ENCODE assay signal across 7 cellular contexts in the genomic region with DNA sequence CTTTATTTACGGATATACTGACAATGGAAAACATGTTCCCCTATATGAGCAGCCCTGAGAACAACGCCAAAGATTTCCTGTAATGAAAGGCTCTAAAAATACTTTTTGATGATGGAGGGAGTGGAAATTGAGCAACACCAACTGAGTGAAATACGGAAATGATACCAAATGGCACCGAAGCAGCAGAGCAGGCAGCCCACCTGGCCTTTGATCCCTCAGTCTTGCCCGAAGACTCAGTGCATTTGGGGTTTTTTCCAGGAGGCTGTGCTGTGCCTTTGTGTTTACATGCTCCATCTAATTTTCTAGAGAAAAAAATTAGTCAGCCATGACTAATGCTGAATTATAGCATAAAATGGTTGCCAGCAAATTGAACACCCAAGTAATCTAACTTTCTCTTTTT.
A peak's percentile ranks its signal among the peaks of the same experiment; 100 is the strongest.
DNase-seq lines count a peak whose midpoint lies in the region; ATAC-seq and TF ChIP-seq lines count a peak whose summit lies in the region.

No MANE protein-coding gene starts in this region.

- H3K4me1 Mint-ChIP-seq in GM23338: peaks cover 2% of the 10 kb centered on the region; the same call in 1 of the 3 replicates

- H3K4me2 ChIP-seq in GM23338: no peak overlapping the region

- H3K9me3 Mint-ChIP-seq in GM23338: no peaks in the 10 kb centered on the region; the same call in 2 of the 3 replicates

- H4K20me1 ChIP-seq in GM23338 (replicated peaks; ENCODE audit: insufficient read depth): no peaks in the 10 kb centered on the region

- H3K36me3 ChIP-seq in GM23338 (ENCODE audit: insufficient read depth): no peaks in the 10 kb centered on the region

- H3K27ac Mint-ChIP-seq in GM23338: no peak overlapping the region

- TF ChIP-seq CTCF in GM23338 (conservative IDR thresholded peaks at IDR 0.05; ENCODE audit: low read depth in 2 of 2): no peak
- TF ChIP-seq CTCF in cardiac fibroblast (IDR thresholded peaks at IDR 0.05; ENCODE audit: low read depth, low read length): no peak

- H2AFZ ChIP-seq in GM23338: 0 out of 2 replicates have a peak overlapping the region, but pooled peaks have one; percentile 43

- peaks cover 5% of the 10 kb centered on the region for H3K27me3 Mint-ChIP-seq in GM23338 (ENCODE audit: insufficient read depth, low read depth, poor library complexity)

- DNase-seq in GM23338 (ENCODE audit: low spot score) (no peak), NOMO-1 treated with dmso at 0.1 percent for 144 hours (lab: John Stamatoyannopoulos, UW; ENCODE audit: unreplicated experiment) (peak; percentile 85), cardiac fibroblast (ENCODE audit: low read depth in 2 of 2) (peak; percentile 28 to 64)
- peak; percentile 81 for DNase-seq in stimulated activated CD4-positive, alpha-beta T cell treated with anti-CD3 and anti-CD28 coated beads, Interleukin-1b, Interleukin-23, amount 100 ng/mL, for 48 hours

- no peaks in the 10 kb centered on the region for H3K79me2 ChIP-seq in GM23338 (replicated peaks; ENCODE audit: insufficient read depth)

- no peak overlapping the region for H3K27ac ChIP-seq in GM23338 (ENCODE audit: low read depth)

- no peak for ATAC-seq in GM23338
- ATAC-seq in HG03432 (IDR thresholded peaks at IDR 0.05; ENCODE audit: unreplicated experiment): no peak
- ATAC-seq in HG03045 (IDR thresholded peaks at IDR 0.05; ENCODE audit: unreplicated experiment): no peak
- ATAC-seq in HG03442 (IDR thresholded peaks at IDR 0.05; ENCODE audit: unreplicated experiment): no peak

- no peaks in the 10 kb centered on the region for H3F3A ChIP-seq in GM23338 (replicated peaks; ENCODE audit: low read depth)

- H3K27me3 ChIP-seq in GM23338 (ENCODE audit: insufficient read depth): no peaks in the 10 kb centered on the region

- no peak overlapping the region for H3K4me3 Mint-ChIP-seq in GM23338

- H3K36me3 Mint-ChIP-seq in GM23338 (ENCODE audit: low read depth): no peaks in the 10 kb centered on the region

- 0 out of 2 replicates have a peak, but pooled peaks cover 5% of the 10 kb centered on the region for H3K9me2 ChIP-seq in GM23338 (ENCODE audit: insufficient read depth)

- no peak overlapping the region for H3K4me3 ChIP-seq in GM23338
- no peak overlapping the region for H3K4me3 ChIP-seq in cardiac fibroblast (replicated peaks in 1 of 2; ENCODE audit: low read depth in 2 of 2, low read length in 2 of 2)

- no peaks in the 10 kb centered on the region for H3K4me1 ChIP-seq in GM23338 (ENCODE audit: insufficient read depth)

TF ChIP-seq in GM23338, 12 proteins besides CTCF, POLR2A, EP300 and RAD21:
- TF ChIP-seq POLR2AphosphoS5 (IDR thresholded peaks at IDR 0.05; ENCODE audit: low read depth): no peak
- TF ChIP-seq, protein P1, sequence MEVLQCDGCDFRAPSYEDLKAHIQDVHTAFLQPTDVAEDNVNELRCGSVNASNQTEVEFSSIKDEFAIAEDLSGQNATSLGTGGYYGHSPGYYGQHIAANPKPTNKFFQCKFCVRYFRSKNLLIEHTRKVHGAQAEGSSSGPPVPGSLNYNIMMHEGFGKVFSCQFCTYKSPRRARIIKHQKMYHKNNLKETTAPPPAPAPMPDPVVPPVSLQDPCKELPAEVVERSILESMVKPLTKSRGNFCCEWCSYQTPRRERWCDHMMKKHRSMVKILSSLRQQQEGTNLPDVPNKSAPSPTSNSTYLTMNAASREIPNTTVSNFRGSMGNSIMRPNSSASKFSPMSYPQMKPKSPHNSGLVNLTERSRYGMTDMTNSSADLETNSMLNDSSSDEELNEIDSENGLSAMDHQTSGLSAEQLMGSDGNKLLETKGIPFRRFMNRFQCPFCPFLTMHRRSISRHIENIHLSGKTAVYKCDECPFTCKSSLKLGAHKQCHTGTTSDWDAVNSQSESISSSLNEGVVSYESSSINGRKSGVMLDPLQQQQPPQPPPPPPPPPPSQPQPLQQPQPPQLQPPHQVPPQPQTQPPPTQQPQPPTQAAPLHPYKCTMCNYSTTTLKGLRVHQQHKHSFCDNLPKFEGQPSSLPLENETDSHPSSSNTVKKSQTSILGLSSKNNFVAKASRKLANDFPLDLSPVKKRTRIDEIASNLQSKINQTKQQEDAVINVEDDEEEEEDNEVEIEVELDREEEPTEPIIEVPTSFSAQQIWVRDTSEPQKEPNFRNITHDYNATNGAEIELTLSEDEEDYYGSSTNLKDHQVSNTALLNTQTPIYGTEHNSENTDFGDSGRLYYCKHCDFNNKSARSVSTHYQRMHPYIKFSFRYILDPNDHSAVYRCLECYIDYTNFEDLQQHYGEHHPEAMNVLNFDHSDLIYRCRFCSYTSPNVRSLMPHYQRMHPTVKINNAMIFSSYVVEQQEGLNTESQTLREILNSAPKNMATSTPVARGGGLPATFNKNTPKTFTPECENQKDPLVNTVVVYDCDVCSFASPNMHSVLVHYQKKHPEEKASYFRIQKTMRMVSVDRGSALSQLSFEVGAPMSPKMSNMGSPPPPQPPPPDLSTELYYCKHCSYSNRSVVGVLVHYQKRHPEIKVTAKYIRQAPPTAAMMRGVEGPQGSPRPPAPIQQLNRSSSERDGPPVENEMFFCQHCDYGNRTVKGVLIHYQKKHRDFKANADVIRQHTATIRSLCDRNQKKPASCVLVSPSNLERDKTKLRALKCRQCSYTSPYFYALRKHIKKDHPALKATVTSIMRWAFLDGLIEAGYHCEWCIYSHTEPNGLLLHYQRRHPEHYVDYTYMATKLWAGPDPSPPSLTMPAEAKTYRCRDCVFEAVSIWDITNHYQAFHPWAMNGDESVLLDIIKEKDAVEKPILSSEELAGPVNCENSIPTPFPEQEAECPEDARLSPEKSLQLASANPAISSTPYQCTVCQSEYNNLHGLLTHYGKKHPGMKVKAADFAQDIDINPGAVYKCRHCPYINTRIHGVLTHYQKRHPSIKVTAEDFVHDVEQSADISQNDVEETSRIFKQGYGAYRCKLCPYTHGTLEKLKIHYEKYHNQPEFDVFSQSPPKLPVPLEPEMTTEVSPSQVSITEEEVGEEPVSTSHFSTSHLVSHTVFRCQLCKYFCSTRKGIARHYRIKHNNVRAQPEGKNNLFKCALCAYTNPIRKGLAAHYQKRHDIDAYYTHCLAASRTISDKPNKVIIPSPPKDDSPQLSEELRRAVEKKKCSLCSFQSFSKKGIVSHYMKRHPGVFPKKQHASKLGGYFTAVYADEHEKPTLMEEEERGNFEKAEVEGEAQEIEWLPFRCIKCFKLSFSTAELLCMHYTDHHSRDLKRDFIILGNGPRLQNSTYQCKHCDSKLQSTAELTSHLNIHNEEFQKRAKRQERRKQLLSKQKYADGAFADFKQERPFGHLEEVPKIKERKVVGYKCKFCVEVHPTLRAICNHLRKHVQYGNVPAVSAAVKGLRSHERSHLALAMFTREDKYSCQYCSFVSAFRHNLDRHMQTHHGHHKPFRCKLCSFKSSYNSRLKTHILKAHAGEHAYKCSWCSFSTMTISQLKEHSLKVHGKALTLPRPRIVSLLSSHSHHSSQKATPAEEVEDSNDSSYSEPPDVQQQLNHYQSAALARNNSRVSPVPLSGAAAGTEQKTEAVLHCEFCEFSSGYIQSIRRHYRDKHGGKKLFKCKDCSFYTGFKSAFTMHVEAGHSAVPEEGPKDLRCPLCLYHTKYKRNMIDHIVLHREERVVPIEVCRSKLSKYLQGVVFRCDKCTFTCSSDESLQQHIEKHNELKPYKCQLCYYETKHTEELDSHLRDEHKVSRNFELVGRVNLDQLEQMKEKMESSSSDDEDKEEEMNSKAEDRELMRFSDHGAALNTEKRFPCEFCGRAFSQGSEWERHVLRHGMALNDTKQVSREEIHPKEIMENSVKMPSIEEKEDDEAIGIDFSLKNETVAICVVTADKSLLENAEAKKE (CRISPR knock-in tag; IDR thresholded peaks at IDR 0.05): no peak
- no peak for TF ChIP-seq ZNF114 (CRISPR knock-in tag; IDR thresholded peaks at IDR 0.05)
- TF ChIP-seq NANOG (IDR thresholded peaks at IDR 0.05; ENCODE audit: borderline replicate concordance): no peak
- TF ChIP-seq EZH2 (IDR thresholded peaks at IDR 0.05; ENCODE audit: low read depth, unreplicated experiment): no peak
- TF ChIP-seq STAT1 (IDR thresholded peaks at IDR 0.05; ENCODE audit: unreplicated experiment): no peak
- no peak for TF ChIP-seq JUNB (IDR thresholded peaks at IDR 0.05; ENCODE audit: unreplicated experiment)
